11 cellular contexts compared by ENCODE assay signal in the genomic region with DNA sequence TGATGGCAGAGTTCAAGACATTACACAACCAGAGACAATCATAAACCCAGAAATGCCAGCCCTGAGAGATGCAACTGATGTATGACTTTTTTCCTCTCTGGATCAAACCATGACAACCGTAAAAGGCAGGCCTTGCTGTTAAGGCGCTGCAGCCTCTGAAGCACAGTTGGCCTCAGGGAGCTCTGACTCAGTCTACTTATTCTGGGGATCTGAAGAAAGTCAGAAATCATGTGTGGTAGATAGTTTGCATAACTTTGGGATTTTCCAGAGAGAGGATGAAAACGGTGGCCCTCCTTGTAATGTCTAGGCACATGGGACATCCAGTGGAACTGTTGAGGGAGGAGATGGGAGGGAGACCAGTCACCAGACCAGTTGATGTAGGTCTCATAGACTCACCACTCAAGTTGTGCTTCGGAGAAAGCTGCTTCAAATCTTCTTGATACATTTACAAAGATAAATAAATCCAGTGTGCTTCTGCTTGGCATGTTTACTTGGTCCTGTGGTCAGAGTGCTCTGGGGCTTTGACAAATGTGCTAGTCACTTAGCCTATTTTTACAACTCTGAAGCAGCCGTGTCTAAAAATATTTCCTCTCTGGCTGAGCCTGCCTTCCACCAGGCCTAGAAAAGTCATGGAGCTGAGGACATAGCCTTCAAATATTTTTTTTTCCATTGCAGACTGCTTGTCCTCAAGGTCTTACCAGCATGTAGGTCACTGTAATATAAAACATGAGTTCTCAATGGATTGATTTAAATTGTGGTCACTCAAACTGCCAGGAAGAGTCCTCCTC. TPM values are rescaled to one million over a fixed set of nuclear protein-coding genes. Genes with fewer than 3 reads are reported as not detected.
A peak's percentile ranks its signal among the peaks of the same experiment; 100 is the strongest.
DNase-seq lines count a peak whose midpoint lies in the region; ATAC-seq, FAIRE-seq and TF ChIP-seq lines count a peak whose summit lies in the region.
"Had no signal": no experiment of that assay in that cellular context is flagged by ENCODE, and none has a peak within 500 bp of the region (broad histone marks: within the 10 kb centered on the region; RNA-seq: fewer than 3 reads in every experiment).

No MANE protein-coding gene starts in this region.

- TF ChIP-seq EP300 in HepG2 (IDR thresholded peaks at IDR 0.05; ENCODE audit: low read depth in 2 of 2, low read length in 2 of 2) (no peak), HepG2 (CRISPR knock-in tag; IDR thresholded peaks at IDR 0.05; ENCODE audit: borderline replicate concordance) (no peak)

- no peak overlapping the region for H3K9ac ChIP-seq in liver (ENCODE audit: low read depth in 1 of 2, low read length in 2 of 2)
- no peak overlapping the region for H3K9ac ChIP-seq in HepG2 (ENCODE audit: insufficient read depth, low read depth, low read length)

- H2AFZ ChIP-seq in HepG2 (ENCODE audit: low read length) = no peak overlapping the region

- no peaks in the 10 kb centered on the region for H3K27me3 Mint-ChIP-seq in mesothelial cell of epicardium (ENCODE audit: low read depth)
- H3K27me3 Mint-ChIP-seq: stimulated activated naive B cell treated with anti-CD40 and anti-IgM and Interleukin-4, amounts not matched to agents 10 μg/mL and 1 μg/mL and 100 μg/mL, for 72 hours had no signal

- POLR2A ChIA-PET in HepG2 (lab: Yijun Ruan, JAX) = no interaction called here

- H3K4me2 ChIP-seq in HepG2 (ENCODE audit: low read depth, low read length) = no peak overlapping the region

- intact Hi-C loops in HepG2 (cut with micrococcal nuclease; ENCODE audit: unreplicated experiment) = no loop called here

- no peaks in the 10 kb centered on the region for H3K9me3 ChIP-seq in liver (ENCODE audit: control insufficient read depth in 4 of 4, low read length in 3 of 4)
- no peaks in the 10 kb centered on the region for H3K9me3 ChIP-seq in HepG2 (ENCODE audit: low read length)

- BruUV-seq in HepG2 (replicated peaks; lab: Mats Ljungman, UMichigan) = no TSS peak

- no peak for FAIRE-seq in HepG2 (lab: Jason Lieb, UNC)

- WGBS in liver = 73% methylated on average over 5 of the region's 5 CpGs
- WGBS in HepG2 (ENCODE audit: low lambda C conversion rate) = 93% methylated on average over 4 of the region's 5 CpGs

- H3K4me1 Mint-ChIP-seq in mesothelial cell of epicardium = peaks cover 24% of the 10 kb centered on the region

- H3K9me3 Mint-ChIP-seq in mesothelial cell of epicardium = no peaks in the 10 kb centered on the region
- H3K9me3 Mint-ChIP-seq: activated naive CD4-positive, alpha-beta T cell treated with anti-CD3 and anti-CD28 coated beads for 36 hours; stimulated activated naive B cell treated with anti-CD40 and anti-IgM and Interleukin-4, amounts not matched to agents 10 μg/mL and 1 μg/mL and 100 μg/mL, for 72 hours had no signal

- H3K4me1 ChIP-seq in liver (ENCODE audit: control insufficient read depth in 4 of 4, insufficient read depth in 4 of 4, low read length in 3 of 4) (peaks cover 0 to 65% (median 26%) of the 10 kb centered on the region in 4 donors), HepG2 (ENCODE audit: insufficient read depth, low read length) (peaks cover 38% of the 10 kb centered on the region)

- peak overlapping the region; percentile 17 for H3K27ac Mint-ChIP-seq in mesothelial cell of epicardium
- H3K27ac Mint-ChIP-seq: activated naive CD4-positive, alpha-beta T cell treated with anti-CD3 and anti-CD28 coated beads for 36 hours; stimulated activated naive B cell treated with anti-CD40 and anti-IgM and Interleukin-4, amounts not matched to agents 10 μg/mL and 1 μg/mL and 100 μg/mL, for 72 hours had no signal

- H4K20me1 ChIP-seq in HepG2 (ENCODE audit: insufficient read depth, low read length) = no peaks in the 10 kb centered on the region

- H3K27ac ChIP-seq in liver (ENCODE audit: low read depth in 1 of 2, low read length in 2 of 2) (peak overlapping the region; percentile 33 to 36), HepG2 (ENCODE audit: extremely low read length, insufficient read depth, low read length) (no peak overlapping the region)

- peaks cover 24% of the 10 kb centered on the region for H3K36me3 Mint-ChIP-seq in mesothelial cell of epicardium

- H3K36me3 ChIP-seq in liver (ENCODE audit: control insufficient read depth in 4 of 4, insufficient read depth in 3 of 4, low read depth in 1 of 4, low read length in 3 of 4) (no peaks in the 10 kb centered on the region), HepG2 (replicated peaks in 1 of 2; ENCODE audit: control insufficient read depth in 1 of 2, insufficient read depth in 2 of 2, low read length in 2 of 2) (peaks cover 0 to 4% of the 10 kb centered on the region in 2 experiments; a peak in 1 of 5 replicates)

- H3K79me2 ChIP-seq in HepG2 (ENCODE audit: insufficient read depth, low read length) = peaks cover 36% of the 10 kb centered on the region

- TF ChIP-seq RAD21 in liver (IDR thresholded peaks at IDR 0.05) (no peak), HepG2 (CRISPR knock-in tag; IDR thresholded peaks at IDR 0.05) (no peak)

- ATAC-seq in HepG2 (no peak), HG02970 (IDR thresholded peaks at IDR 0.05; ENCODE audit: low FRiP score, unreplicated experiment) (no peak)
- ATAC-seq: stimulated activated naive B cell treated with anti-CD40 and anti-IgM and Interleukin-4, amounts not matched to agents 10 μg/mL and 1 μg/mL and 100 μg/mL, for 72 hours had no signal

- in situ Hi-C loops in HepG2 (cut with HindIII; ENCODE audit: extremely low pct_ligation_motif_present, low pct_unique_long_range_greater_than_20kb) = no loop called here

- H3K4me3 ChIP-seq in liver (ENCODE audit: low read depth in 1 of 3, low read length in 3 of 3) = no peak overlapping the region
- H3K4me3 ChIP-seq in HepG2 (replicated peaks in 1 of 3; ENCODE audit: insufficient read depth in 1 of 3, low read depth in 2 of 3, low read length in 3 of 3) = no peak overlapping the region

- TF ChIP-seq CTCF in liver (IDR thresholded peaks at IDR 0.05; ENCODE audit: low read depth, low read length, missing input control) (no peak), HepG2 (CRISPR knock-in tag; IDR thresholded peaks at IDR 0.05) (no peak), mesothelial cell of epicardium (IDR thresholded peaks at IDR 0.05; ENCODE audit: unreplicated experiment) (no peak)

- H3K4me3 Mint-ChIP-seq in mesothelial cell of epicardium = no peak overlapping the region
- H3K4me3 Mint-ChIP-seq: activated naive CD4-positive, alpha-beta T cell treated with anti-CD3 and anti-CD28 coated beads for 36 hours; stimulated activated naive B cell treated with anti-CD40 and anti-IgM and Interleukin-4, amounts not matched to agents 10 μg/mL and 1 μg/mL and 100 μg/mL, for 72 hours had no signal

- TF ChIP-seq POLR2A in HepG2 (IDR thresholded peaks at IDR 0.05; ENCODE audit: insufficient read depth in 1 of 2, low read depth in 2 of 2, low read length in 2 of 2) = no peak

- H3K27me3 ChIP-seq in liver (ENCODE audit: control insufficient read depth in 4 of 4, insufficient read depth in 4 of 4, low read length in 3 of 4) = no peaks in the 10 kb centered on the region
- no peaks in the 10 kb centered on the region for H3K27me3 ChIP-seq in HepG2 (ENCODE audit: control insufficient read depth in 1 of 2, insufficient read depth in 2 of 2, low read length in 2 of 2)

- CTCF ChIA-PET in HepG2 (lab: Yijun Ruan, JAX; ENCODE audit: low intra/inter-chr PET ratio, low total read pairs) = no interaction called here

- no peak for DNase-seq in HepG2 (ENCODE audit: low spot score)
- DNase-seq in epidermal melanocyte (ENCODE audit: insufficient read length, low spot score) = peak; percentile 52
- no peak for DNase-seq in mesothelial cell of epicardium (ENCODE audit: low spot score in 2 of 2, unreplicated experiment in 2 of 2)
- no peak for DNase-seq in central memory CD4-positive, alpha-beta T cell
- DNase-seq in activated naive CD4-positive, alpha-beta T cell treated with anti-CD3 and anti-CD28 coated beads, Interleukin-2, amount 50 U/mL, for 16 hours = no peak
- no peak for DNase-seq in NCI-H526 treated with DMSO at 0.1 percent for 48 hours (lab: John Stamatoyannopoulos, UW)
- DNase-seq: activated naive CD4-positive, alpha-beta T cell treated with anti-CD3 and anti-CD28 coated beads for 36 hours; NCI-H345; stimulated activated naive B cell treated with anti-CD40 and anti-IgM and Interleukin-4, amounts not matched to agents 10 μg/mL and 1 μg/mL and 100 μg/mL, for 72 hours had no signal

TF ChIP-seq in liver, 16 proteins besides CTCF, POLR2A, EP300 and RAD21 (continues in another document):
- TF ChIP-seq JUND (IDR thresholded peaks at IDR 0.05) (no peak), FOXA2 (IDR thresholded peaks at IDR 0.05) (no peak), YY1 (IDR thresholded peaks at IDR 0.05) (peak; percentile 16)

TF ChIP-seq in HepG2, 621 proteins besides CTCF, POLR2A, EP300 and RAD21:
- no peak for TF ChIP-seq ZNF746 (CRISPR knock-in tag; IDR thresholded peaks at IDR 0.05)

RNA-seq across cellular contexts. Expression of a gene that starts 7.5 kb away (rescaled TPM):
- total RNA-seq in liver (10 to 100 TPM; 27.5 to 48.8 TPM), HepG2 (2016; rRNA removed; fragmentation: Illumina TruSeq; extraction: Trizol) (33.9 and 60.6 TPM in 2 replicates), mesothelial cell of epicardium (48.8 to 51.9 TPM (median 50.7 TPM) in 3 replicates)
- polyA plus RNA-seq in liver (100 to 1,000 TPM; 140 TPM), HepG2 (2011; rRNA removed) (22.8 and 29.6 TPM in 2 replicates)
- total RNA-seq in HepG2 (2016; cell fraction: cytosol; rRNA removed; fragmentation: Illumina TruSeq; extraction: Trizol; ENCODE audit: low read depth) = 13.5 and 15.3 TPM in 2 replicates
- 33.1 and 59.0 TPM in 2 replicates for total RNA-seq in HepG2 (2016; cell fraction: insoluble cytoplasmic fraction; rRNA removed; fragmentation: Illumina TruSeq; extraction: Trizol)
- 28.0 and 31.0 TPM in 2 replicates for total RNA-seq in HepG2 (2016; cell fraction: membrane; rRNA removed; fragmentation: Illumina TruSeq; extraction: Trizol)
- total RNA-seq in HepG2 (2016; cell fraction: nucleus; rRNA removed; fragmentation: Illumina TruSeq; extraction: Trizol) = 34.3 and 39.3 TPM in 2 replicates
- polyA plus RNA-seq in HepG2 (2011; cell fraction: cytosol; rRNA removed) = 26.0 and 26.1 TPM in 2 replicates
- 19.1 and 19.8 TPM in 2 replicates for polyA plus RNA-seq in HepG2 (2011; cell fraction: nucleus; rRNA removed)
- polyA plus RNA-seq in HepG2 (2012) = 25.8 and 41.0 TPM in 2 replicates
- polyA plus RNA-seq in HepG2 (2016; cell fraction: cytosol; fragmentation: Illumina TruSeq; extraction: Trizol; ENCODE audit: low read depth) = 27.4 and 28.1 TPM in 2 replicates
- 117 and 118 TPM in 2 replicates for polyA plus RNA-seq in HepG2 (2016; cell fraction: insoluble cytoplasmic fraction; fragmentation: Illumina TruSeq; extraction: Trizol; ENCODE audit: low read depth)
- 41.4 and 43.3 TPM in 2 replicates for polyA plus RNA-seq in HepG2 (2016; cell fraction: membrane; fragmentation: Illumina TruSeq; extraction: Trizol; ENCODE audit: low read depth)
- polyA plus RNA-seq in HepG2 (2016; cell fraction: nucleus; fragmentation: Illumina TruSeq; extraction: Trizol; ENCODE audit: insufficient read depth, low read depth) = 77.4 and 77.9 TPM in 2 replicates
- 28.2 and 43.6 TPM in 2 replicates for polyA minus RNA-seq in HepG2 (2011; rRNA and poly(A)+ RNA removed; ENCODE audit: low replicate concordance)
- 21.1 and 29.5 TPM in 2 replicates for polyA minus RNA-seq in HepG2 (2011; cell fraction: cytosol; rRNA and poly(A)+ RNA removed)
- polyA minus RNA-seq in HepG2 (2011; cell fraction: nucleus; rRNA and poly(A)+ RNA removed) = 17.5 and 18.6 TPM in 2 replicates
